In the genomic region with DNA sequence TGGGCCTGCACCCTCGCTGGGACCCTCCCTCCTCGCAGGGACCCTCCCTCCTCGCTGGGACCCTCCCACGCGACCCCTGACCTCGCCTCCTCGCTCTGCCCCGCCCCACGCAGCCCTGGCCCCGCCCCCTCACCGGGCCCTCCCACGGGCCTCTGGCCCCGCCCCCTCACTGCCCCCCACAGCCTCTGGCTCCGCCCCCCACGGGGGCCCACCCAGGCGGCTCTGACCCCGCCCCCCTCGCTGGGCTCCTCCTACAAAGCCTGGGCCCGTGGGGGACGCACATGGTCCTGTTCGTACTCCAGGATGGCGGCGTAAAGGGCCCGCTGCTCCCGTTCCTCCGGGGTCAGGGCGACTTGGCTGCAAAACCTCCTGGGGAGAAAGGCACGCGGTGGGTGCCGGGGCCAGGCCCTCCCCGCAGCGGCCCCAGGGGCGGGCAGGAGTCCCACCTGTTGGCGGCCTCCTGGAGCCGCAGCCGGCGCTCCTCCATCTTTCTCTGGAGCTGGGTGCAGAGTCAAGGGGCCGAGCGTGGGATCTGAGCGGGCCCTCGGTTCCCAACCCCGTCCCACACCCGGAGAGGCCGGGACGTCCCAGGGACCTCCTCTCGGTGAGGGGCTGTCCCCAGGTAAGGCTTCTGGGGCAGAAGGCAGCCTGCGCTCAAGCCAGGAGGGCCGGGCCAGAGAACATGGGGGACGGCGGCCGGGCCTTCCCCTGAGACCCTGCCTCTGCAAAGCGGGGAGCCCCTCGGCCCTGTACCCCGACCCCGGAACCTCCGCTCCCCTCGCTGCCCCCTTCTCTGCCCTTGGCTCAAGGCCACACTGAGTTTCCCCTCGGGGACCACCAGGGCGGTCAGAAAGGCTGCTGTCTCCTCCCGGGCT, we compare ENCODE assay signal across 9 cellular contexts. TPM values are rescaled to one million over a fixed set of nuclear protein-coding genes. Genes with fewer than 3 reads are reported as not detected.
DNase-seq lines count a peak whose midpoint lies in the region; ATAC-seq and TF ChIP-seq lines count a peak whose summit lies in the region.
"Had no signal": no experiment of that assay in that cellular context is flagged by ENCODE, and none has a peak within 500 bp of the region (broad histone marks: within the 10 kb centered on the region; RNA-seq: fewer than 3 reads in every experiment).

No MANE protein-coding gene starts in this region.

- ATAC-seq in left cardiac atrium (peak; percentile 63 to 69), HG03571 (IDR thresholded peaks at IDR 0.05; ENCODE audit: unreplicated experiment) (no peak), HG03520 (IDR thresholded peaks at IDR 0.05; ENCODE audit: unreplicated experiment) (no peak)

- DNase-seq in COLO829 (ENCODE audit: low spot score) (peak; percentile 87), HCEC 1CT (peak; percentile 40), RWPE1 (ENCODE audit: low spot score) (peak; percentile 97), left cardiac atrium (peak; percentile 58)
- DNase-seq in activated effector memory CD4-positive, alpha-beta T cell treated with anti-CD3 and anti-CD28 coated beads, Interleukin-2, amount 50 U/mL, for 16 hours = peak; percentile 85
- peak; percentile 78 for DNase-seq in stimulated activated CD4-positive, alpha-beta T cell treated with anti-CD3 and anti-CD28 coated beads, Interleukin-12 subunit alpha, Interleukin-12 subunit beta, amount 100 ng/mL, for 4 hours

- intact Hi-C loops in left cardiac atrium (cut with DNase I) = no loop called here

- peak overlapping the region; percentile 64 for H3K27ac ChIP-seq in RWPE1
- H3K27ac ChIP-seq: SJSA1 had no signal

- POLR2A ChIA-PET in RWPE1 (lab: Yijun Ruan, JAX; ENCODE audit: low non-redundant PET) = interaction anchor here (1.1 kb wide), 1 partner anchor 10 kb away, joined by 3 read pairs; the partner anchor contains the start of gene SPATA2L

- CTCF ChIA-PET in RWPE1 (lab: Yijun Ruan, JAX) = interaction anchor here (0.5 to 0.7 kb wide), 2 partner anchors 133 to 136 kb away, joined by 3 read pairs; partner anchors contain the start of gene CPNE7

- TF ChIP-seq CTCF in RWPE1 (conservative IDR thresholded peaks at IDR 0.05; ENCODE audit: low read depth) = no peak

RNA-seq across cellular contexts. Expression of gene VPS9D1, which starts 8.9 kb away (rescaled TPM):
- 10 to 100 TPM; 11.6 to 12.6 TPM for total RNA-seq in left cardiac atrium

RNA-seq across cellular contexts. Expression of gene ZNF276, which starts 9.5 kb away (rescaled TPM):
- total RNA-seq in left cardiac atrium = 10 to 100 TPM; 11.9 to 18.2 TPM

RNA-seq across cellular contexts. Expression of gene SPATA2L, which starts 10.3 kb away (rescaled TPM):
- total RNA-seq in left cardiac atrium = 1 to 10 TPM; 4.5 to 7.1 TPM

RNA-seq across cellular contexts. Expression of gene CDK10, which starts 25.3 kb away (rescaled TPM):
- total RNA-seq in left cardiac atrium = 10 to 100 TPM; 22.6 to 28.0 TPM

RNA-seq across cellular contexts. Expression of gene SPATA33, which starts 54.2 kb away (rescaled TPM):
- 1 to 10 TPM; 2.4 to 3.6 TPM for total RNA-seq in left cardiac atrium

Comparison
In these comparisons a context has a peak if more than half of its experiments do, and no peak if none do; other contexts are left out.
1. DNase-seq: peak in every context shown above with its lines; median percentile 97 in RWPE1; 87 in COLO829; 85 in activated effector memory CD4-positive, alpha-beta T cell treated with anti-CD3 and anti-CD28 coated beads, Interleukin-2, amount 50 U/mL, for 16 hours; 78 in stimulated activated CD4-positive, alpha-beta T cell treated with anti-CD3 and anti-CD28 coated beads, Interleukin-12 subunit alpha, Interleukin-12 subunit beta, amount 100 ng/mL, for 4 hours; 58 in left cardiac atrium; 40 in HCEC 1CT.
2. ATAC-seq: peak in left cardiac atrium (2 of 2); none in HG03571 (single experiment) and HG03520 (single experiment).